ENCODE assay signal across 5 cellular contexts in genomic region chr2:149370061-149370775, GRCh38. TPM values are rescaled to one million over a fixed set of nuclear protein-coding genes. Genes with fewer than 3 reads are reported as not detected.
"Had no signal": no experiment of that assay in that cellular context is flagged by ENCODE, and none has a peak within 500 bp of the region (broad histone marks: within the 10 kb centered on the region; RNA-seq: fewer than 3 reads in every experiment).

No MANE protein-coding gene starts in this region.

- H3K27ac Mint-ChIP-seq: IgD-negative memory B cell had no signal

- H3K4me3 Mint-ChIP-seq: IgD-negative memory B cell had no signal

- DNase-seq: IMR-90 had no signal

- ATAC-seq: HepG2, K562 had no signal

- H3K36me3 Mint-ChIP-seq: IgD-negative memory B cell had no signal

- H3K4me1 Mint-ChIP-seq: IgD-negative memory B cell had no signal

- H3K4me3 ChIP-seq: K562 had no signal

- H3K27ac ChIP-seq: HL-60 had no signal

RNA-seq across cellular contexts. Expression of gene LYPD6, which starts 39.8 kb away (rescaled TPM):
- total RNA-seq: K562 had no signal
- polyA plus RNA-seq: IgD-negative memory B cell, K562 had no signal
